ENCODE assay signal across 9 cellular contexts in the genomic region with DNA sequence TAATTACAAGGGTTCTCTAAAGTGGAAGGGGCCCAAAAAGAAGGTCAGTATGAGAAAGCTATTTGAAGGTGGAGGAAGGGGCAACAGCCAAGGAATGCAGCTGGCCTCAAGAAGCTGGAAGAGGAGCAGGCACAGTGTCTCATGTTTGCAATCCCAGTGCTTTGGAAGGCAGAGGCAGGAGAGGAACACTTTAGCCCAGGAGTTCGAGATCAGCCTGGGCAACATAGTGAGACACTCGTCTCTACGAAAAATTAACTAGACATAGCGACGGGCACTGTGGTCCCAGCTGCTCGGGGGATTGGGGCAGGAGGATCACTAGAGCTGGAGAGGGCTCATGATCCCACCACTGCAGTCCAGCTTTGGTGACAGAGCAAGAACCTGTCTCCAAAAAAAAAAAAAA. TPM values are rescaled to one million over a fixed set of nuclear protein-coding genes. Genes with fewer than 3 reads are reported as not detected.
DNase-seq lines count a peak whose midpoint lies in the region; ATAC-seq, FAIRE-seq and TF ChIP-seq lines count a peak whose summit lies in the region.
"Had no signal": no experiment of that assay in that cellular context is flagged by ENCODE, and none has a peak within 500 bp of the region (broad histone marks: within the 10 kb centered on the region; RNA-seq: fewer than 3 reads in every experiment).

No MANE protein-coding gene starts in this region.

- no peak for ATAC-seq in activated CD8-positive, alpha-beta T cell treated with anti-CD3 and anti-CD28 coated beads, Interleukin-2, amount 10 ng/mL, durations not matched to agents 7 days and 5 days
- no peak for ATAC-seq in GM21529 (IDR thresholded peaks at IDR 0.05; ENCODE audit: unreplicated experiment)

- no peaks in the 10 kb centered on the region for H3K27me3 ChIP-seq in stomach
- H3K27me3 ChIP-seq in HAP-1 (ENCODE audit: low read depth): peaks cover 85% of the 10 kb centered on the region
- H3K27me3 ChIP-seq: uterus had no signal

- TF ChIP-seq CTCF in kidney (IDR thresholded peaks at IDR 0.05; ENCODE audit: borderline replicate concordance, extremely low read depth, insufficient read depth): no peak
- no peak for TF ChIP-seq CTCF in stomach (IDR thresholded peaks at IDR 0.05)

- H3K4me3 Mint-ChIP-seq in activated CD4-positive, alpha-beta T cell treated with anti-CD3 and anti-CD28 coated beads, Interleukin-2, amount 10 ng/mL, durations not matched to agents 7 days and 5 days: peak overlapping the region; percentile 82
- peak overlapping the region; percentile 77 for H3K4me3 Mint-ChIP-seq in activated CD8-positive, alpha-beta T cell treated with anti-CD3 and anti-CD28 coated beads, Interleukin-2, amount 10 ng/mL, durations not matched to agents 7 days and 5 days

- no peaks in the 10 kb centered on the region for H3K36me3 Mint-ChIP-seq in activated CD4-positive, alpha-beta T cell treated with anti-CD3 and anti-CD28 coated beads, Interleukin-2, amount 10 ng/mL, durations not matched to agents 7 days and 5 days (ENCODE audit: low read depth)
- peaks cover 5% of the 10 kb centered on the region for H3K36me3 Mint-ChIP-seq in activated CD8-positive, alpha-beta T cell treated with anti-CD3 and anti-CD28 coated beads, Interleukin-2, amount 10 ng/mL, durations not matched to agents 7 days and 5 days (ENCODE audit: low read depth)

- no peak for TF ChIP-seq EP300 in stomach (IDR thresholded peaks at IDR 0.05)

- no peaks in the 10 kb centered on the region for H3K27me3 Mint-ChIP-seq in activated CD4-positive, alpha-beta T cell treated with anti-CD3 and anti-CD28 coated beads, Interleukin-2, amount 10 ng/mL, durations not matched to agents 7 days and 5 days
- peaks cover 27% of the 10 kb centered on the region for H3K27me3 Mint-ChIP-seq in activated CD8-positive, alpha-beta T cell treated with anti-CD3 and anti-CD28 coated beads, Interleukin-2, amount 10 ng/mL, durations not matched to agents 7 days and 5 days (ENCODE audit: low read depth)

- H3K27ac ChIP-seq in kidney (ENCODE audit: low read depth in 2 of 2, low read length in 2 of 2) (no peak overlapping the region), stomach (peak overlapping the region in 2 of 5 donors; percentile 85 to 90)

- peaks cover 5 to 12% of the 10 kb centered on the region in 2 donors for H3K4me1 ChIP-seq in kidney (ENCODE audit: control insufficient read depth in 1 of 2, insufficient read depth in 1 of 2, low read depth in 1 of 2, low read length in 2 of 2)
- peaks cover 13 to 60% (median 38%) of the 10 kb centered on the region in 4 donors for H3K4me1 ChIP-seq in stomach
- peaks cover 9% of the 10 kb centered on the region for H3K4me1 ChIP-seq in HAP-1

- no peak for FAIRE-seq in kidney (lab: Jason Lieb, UNC)

- no peaks in the 10 kb centered on the region for H3K9me3 Mint-ChIP-seq in activated CD4-positive, alpha-beta T cell treated with anti-CD3 and anti-CD28 coated beads, Interleukin-2, amount 10 ng/mL, durations not matched to agents 7 days and 5 days
- no peaks in the 10 kb centered on the region for H3K9me3 Mint-ChIP-seq in activated CD8-positive, alpha-beta T cell treated with anti-CD3 and anti-CD28 coated beads, Interleukin-2, amount 10 ng/mL, durations not matched to agents 7 days and 5 days (ENCODE audit: insufficient read depth)

- in situ Hi-C loops in HAP-1 (cut with MboI; ENCODE audit: low sequenced_read_pairs): no loop called here

- POLR2A ChIA-PET in activated CD4-positive, alpha-beta T cell treated with anti-CD3 and anti-CD28 coated beads, Interleukin-2, amount 10 ng/mL, durations not matched to agents 7 days and 5 days (lab: Charles Lee): no interaction called here
- POLR2A ChIA-PET in activated CD8-positive, alpha-beta T cell treated with anti-CD3 and anti-CD28 coated beads, Interleukin-2, amount 10 ng/mL, durations not matched to agents 7 days and 5 days (lab: Charles Lee): interaction anchor here (1.2 to 1.3 kb wide), 2 partner anchors 34 to 148 kb away, joined by 4 to 5 read pairs; a partner anchor contains a TSS

- 82 to 99% (median 96%) methylated on average over 6 of the region's 6 CpGs for WGBS in stomach, 5 donors

- DNase-seq in activated CD4-positive, alpha-beta T cell treated with anti-CD3 and anti-CD28 coated beads, Interleukin-2, amount 10 ng/mL, durations not matched to agents 7 days and 5 days: no peak
- DNase-seq in activated CD4-positive, alpha-beta T cell treated with anti-CD3 and anti-CD28 coated beads for 1 hour: no peak
- no peak for DNase-seq in activated CD8-positive, alpha-beta T cell treated with anti-CD3 and anti-CD28 coated beads, Interleukin-2, amount 10 ng/mL, durations not matched to agents 7 days and 5 days
- DNase-seq in kidney (peak; percentile 46), stomach (no peak), HAP-1 (ENCODE audit: low spot score in 2 of 2) (no peak)
- no peak for DNase-seq in stimulated activated CD4-positive, alpha-beta T cell treated with anti-CD3 and anti-CD28 coated beads, Interleukin-4, amount 100 ng/mL, for 4 hours

- H3K4me3 ChIP-seq in kidney (ENCODE audit: low read length in 2 of 2): peak overlapping the region in 1 of 2 donors; percentile 61
- H3K4me3 ChIP-seq in stomach: peak overlapping the region in 3 of 4 donors; percentile 74 to 97 (median 82)
- H3K4me3 ChIP-seq in HAP-1: no peak overlapping the region

- H3K36me3 ChIP-seq in kidney (ENCODE audit: control insufficient read depth in 1 of 2, insufficient read depth in 2 of 2, low read length in 2 of 2) (no peaks in the 10 kb centered on the region), stomach (peaks cover 0 to 4% (median under 1%) of the 10 kb centered on the region in 4 donors), HAP-1 (replicated peaks) (no peaks in the 10 kb centered on the region)
- H3K36me3 ChIP-seq: uterus had no signal

- peak overlapping the region; percentile 83 for H3K27ac Mint-ChIP-seq in activated CD4-positive, alpha-beta T cell treated with anti-CD3 and anti-CD28 coated beads, Interleukin-2, amount 10 ng/mL, durations not matched to agents 7 days and 5 days
- peak overlapping the region; percentile 58 for H3K27ac Mint-ChIP-seq in activated CD8-positive, alpha-beta T cell treated with anti-CD3 and anti-CD28 coated beads, Interleukin-2, amount 10 ng/mL, durations not matched to agents 7 days and 5 days

- H3K4me1 Mint-ChIP-seq in activated CD4-positive, alpha-beta T cell treated with anti-CD3 and anti-CD28 coated beads, Interleukin-2, amount 10 ng/mL, durations not matched to agents 7 days and 5 days: peaks cover 52% of the 10 kb centered on the region
- peaks cover 30% of the 10 kb centered on the region for H3K4me1 Mint-ChIP-seq in activated CD8-positive, alpha-beta T cell treated with anti-CD3 and anti-CD28 coated beads, Interleukin-2, amount 10 ng/mL, durations not matched to agents 7 days and 5 days (ENCODE audit: low read depth)

- no peaks in the 10 kb centered on the region for H3K9me3 ChIP-seq in kidney (ENCODE audit: control insufficient read depth in 1 of 2, low read length in 2 of 2)
- no peaks in the 10 kb centered on the region for H3K9me3 ChIP-seq in stomach
- peaks cover 4% of the 10 kb centered on the region; the same call in 1 of the 2 replicates for H3K9me3 ChIP-seq in HAP-1
- H3K9me3 ChIP-seq: uterus had no signal

- no peak for TF ChIP-seq POLR2A in stomach (IDR thresholded peaks at IDR 0.05)

- CTCF ChIA-PET in activated CD4-positive, alpha-beta T cell treated with anti-CD3 and anti-CD28 coated beads, Interleukin-2, amount 10 ng/mL, durations not matched to agents 7 days and 5 days (lab: Charles Lee): interaction anchor here (0.7 to 4.0 kb wide), 6 partner anchors 10 to 43 kb away, joined by 3 to 14 read pairs (median 4); no protein-coding TSS in a partner anchor
- CTCF ChIA-PET in activated CD8-positive, alpha-beta T cell treated with anti-CD3 and anti-CD28 coated beads, Interleukin-2, amount 10 ng/mL, durations not matched to agents 7 days and 5 days (lab: Charles Lee): interaction anchor here (1.1 to 2.1 kb wide), 2 partner anchors 36 to 345 kb away, joined by 3 to 5 read pairs; no protein-coding TSS in a partner anchor

- intact Hi-C loops in kidney (cut with DNase I): no loop called here
- intact Hi-C loops in stomach (cut with DNase I; ENCODE audit: low total_unique reads): no loop called here

- H3K9ac ChIP-seq in kidney (ENCODE audit: low read length in 2 of 2): no peak overlapping the region

RNA-seq across cellular contexts. Expression of a gene that starts 0.7 kb away (rescaled TPM):
- 1 to 10 TPM; 3.7 to 5.1 TPM for total RNA-seq in activated CD4-positive, alpha-beta T cell treated with anti-CD3 and anti-CD28 coated beads, Interleukin-2, amount 10 ng/mL, durations not matched to agents 7 days and 5 days
- 1 to 10 TPM in 1 of 2 experiments, under 1 TPM in 1; 0.39 to 2.5 TPM for total RNA-seq in activated CD8-positive, alpha-beta T cell treated with anti-CD3 and anti-CD28 coated beads, Interleukin-2, amount 10 ng/mL, durations not matched to agents 7 days and 5 days
- total RNA-seq in kidney: 21.1 TPM
- polyA plus RNA-seq in kidney (ENCODE audit: insufficient read depth, low read depth, low replicate concordance): 17.4 TPM
- 100 to 1,000 TPM in 1 of 5 donors, 10 to 100 TPM in 3, 1 to 10 TPM in 1; 2.3 to 171 (median 29.4) TPM for total RNA-seq in stomach
- 10 to 100 TPM in 1 of 3 donors, 1 to 10 TPM in 2; 7.6 to 14.3 (median 8.4) TPM for polyA plus RNA-seq in stomach

RNA-seq across cellular contexts. Expression of a gene that starts 31.2 kb away (rescaled TPM):
- not detected for total RNA-seq in activated CD4-positive, alpha-beta T cell treated with anti-CD3 and anti-CD28 coated beads, Interleukin-2, amount 10 ng/mL, durations not matched to agents 7 days and 5 days
- total RNA-seq in activated CD8-positive, alpha-beta T cell treated with anti-CD3 and anti-CD28 coated beads, Interleukin-2, amount 10 ng/mL, durations not matched to agents 7 days and 5 days: not detected
- total RNA-seq in kidney (1.2 TPM), stomach (1 to 10 TPM in 1 of 5 donors, under 1 TPM in 1, not detected in 3; 0.73 to 4.0 TPM)
- polyA plus RNA-seq in kidney (ENCODE audit: insufficient read depth, low read depth, low replicate concordance) (0.39 TPM), stomach (under 1 TPM in 2 of 3 donors, not detected in 1; 0.05 to 0.31 TPM)
